ENCODE assay signal across 18 cellular contexts in the genomic region with DNA sequence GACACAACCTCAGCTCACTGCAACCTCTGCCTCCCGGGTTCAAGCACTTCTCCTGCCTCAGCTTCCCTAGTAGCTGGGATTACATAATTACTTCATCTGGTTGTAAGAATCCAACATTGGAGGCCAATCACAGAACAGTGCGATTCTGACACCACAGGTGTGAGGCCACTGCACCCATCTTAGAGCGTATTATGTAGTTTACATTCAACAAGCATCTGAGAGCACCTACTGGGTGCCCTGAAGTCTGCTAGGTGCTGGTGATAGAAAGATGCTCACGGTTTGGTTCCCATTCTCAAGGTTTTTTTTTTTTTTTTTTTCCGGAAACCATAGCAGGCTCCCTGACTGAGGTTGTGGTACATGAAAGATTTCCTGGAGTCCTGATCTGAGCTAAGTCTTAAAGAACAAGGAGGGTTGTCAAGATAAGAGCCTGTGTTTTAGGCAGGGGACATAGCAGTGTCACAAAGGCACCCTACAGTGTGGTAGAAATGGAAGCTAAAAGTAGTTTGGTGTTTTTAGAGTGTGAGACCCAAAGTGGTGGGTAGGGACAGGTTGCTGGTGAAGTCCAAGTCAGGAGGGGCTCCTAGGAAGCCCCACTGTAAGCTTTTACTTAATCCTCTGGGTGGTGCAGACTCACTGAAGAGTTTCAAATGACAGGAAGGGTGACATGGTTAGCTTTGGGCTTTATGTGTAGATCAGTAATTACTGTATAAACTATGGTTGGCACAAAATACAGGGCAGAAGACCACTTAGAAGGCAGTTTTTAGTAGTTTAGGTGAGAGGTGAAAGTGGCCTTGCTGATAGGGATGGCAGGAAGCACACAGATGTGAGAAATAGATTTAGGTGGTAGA. TPM values are rescaled to one million over a fixed set of nuclear protein-coding genes. Genes with fewer than 3 reads are reported as not detected.
DNase-seq lines count a peak whose midpoint lies in the region; ATAC-seq and TF ChIP-seq lines count a peak whose summit lies in the region.
"Had no signal": no experiment of that assay in that cellular context is flagged by ENCODE, and none has a peak within 500 bp of the region (broad histone marks: within the 10 kb centered on the region; RNA-seq: fewer than 3 reads in every experiment).

No MANE protein-coding gene starts in this region.

- ATAC-seq in GM21825 (IDR thresholded peaks at IDR 0.05; ENCODE audit: unreplicated experiment): no peak
- ATAC-seq in GM19324 (IDR thresholded peaks at IDR 0.05; ENCODE audit: low FRiP score, unreplicated experiment): no peak

- H3K9ac ChIP-seq in Karpas-422 (ENCODE audit: low read length): no peak overlapping the region

- H3K27me3 ChIP-seq in Karpas-422 (ENCODE audit: low read length): no peaks in the 10 kb centered on the region
- H3K27me3 ChIP-seq: ascending aorta, right atrium auricular region, testis had no signal

- CTCF ChIA-PET in activated CD4-positive, alpha-beta T cell treated with anti-CD3 and anti-CD28 coated beads, Interleukin-2, amount 10 ng/mL, durations not matched to agents 7 days and 5 days (lab: Charles Lee): interaction anchor here (0.5 to 4.6 kb wide), 12 partner anchors 12 to 1432 kb away, joined by 3 to 24 read pairs (median 4); partner anchors contain the start of gene SAE1

- H3K4me3 Mint-ChIP-seq in activated CD4-positive, alpha-beta T cell treated with anti-CD3 and anti-CD28 coated beads, Interleukin-2, amount 10 ng/mL, durations not matched to agents 7 days and 5 days: peak overlapping the region; percentile 28
- H3K4me3 Mint-ChIP-seq in HFFc6 (no peak overlapping the region), osteocyte (ENCODE audit: unreplicated experiment) (no peak overlapping the region)
- peak overlapping the region; percentile 6 for H3K4me3 Mint-ChIP-seq in activated T-helper 2 cell treated with anti-CD3 and anti-CD28 coated beads, Interferon-gamma antibody, Interleukin-2, Interleukin-4, amounts not matched to agents 10 μg/mL and 5 μg/mL and 100 μg/mL, durations not matched to agents 14 hours and 24 hours and 36 hours (ENCODE audit: low read depth)

- intact Hi-C loops in activated T-helper 2 cell treated with anti-CD3 and anti-CD28 coated beads, Interferon-gamma antibody, Interleukin-2, Interleukin-4, amounts not matched to agents 10 μg/mL and 5 μg/mL and 100 μg/mL, durations not matched to agents 14 hours and 24 hours and 36 hours (cut with micrococcal nuclease): loop anchor here (2.0 kb wide), 1 partner anchor 41 kb away; no protein-coding TSS in a partner anchor

- no peaks in the 10 kb centered on the region for H3K27me3 Mint-ChIP-seq in activated CD4-positive, alpha-beta T cell treated with anti-CD3 and anti-CD28 coated beads, Interleukin-2, amount 10 ng/mL, durations not matched to agents 7 days and 5 days
- H3K27me3 Mint-ChIP-seq in HFFc6 (ENCODE audit: insufficient read depth) (no peaks in the 10 kb centered on the region; the same call in 1 of the 2 replicates), osteocyte (ENCODE audit: unreplicated experiment) (no peaks in the 10 kb centered on the region)
- no peaks in the 10 kb centered on the region for H3K27me3 Mint-ChIP-seq in activated T-helper 2 cell treated with anti-CD3 and anti-CD28 coated beads, Interferon-gamma antibody, Interleukin-2, Interleukin-4, amounts not matched to agents 10 μg/mL and 5 μg/mL and 100 μg/mL, durations not matched to agents 14 hours and 24 hours and 36 hours (ENCODE audit: low read depth)

- peaks cover 72% of the 10 kb centered on the region for H3K36me3 Mint-ChIP-seq in activated CD4-positive, alpha-beta T cell treated with anti-CD3 and anti-CD28 coated beads, Interleukin-2, amount 10 ng/mL, durations not matched to agents 7 days and 5 days (ENCODE audit: low read depth)
- peaks cover 37% of the 10 kb centered on the region for H3K36me3 Mint-ChIP-seq in HFFc6 (ENCODE audit: low read depth)
- peaks cover 72% of the 10 kb centered on the region for H3K36me3 Mint-ChIP-seq in activated T-helper 2 cell treated with anti-CD3 and anti-CD28 coated beads, Interferon-gamma antibody, Interleukin-2, Interleukin-4, amounts not matched to agents 10 μg/mL and 5 μg/mL and 100 μg/mL, durations not matched to agents 14 hours and 24 hours and 36 hours (ENCODE audit: low read depth)
- peaks cover 33% of the 10 kb centered on the region for H3K36me3 Mint-ChIP-seq in osteocyte (ENCODE audit: unreplicated experiment)

- H3K27ac ChIP-seq in Karpas-422 (ENCODE audit: low read length): no peak overlapping the region
- H3K27ac ChIP-seq: ascending aorta, right atrium auricular region, testis, WERI-Rb-1 had no signal

- H3K27ac Mint-ChIP-seq in activated CD4-positive, alpha-beta T cell treated with anti-CD3 and anti-CD28 coated beads, Interleukin-2, amount 10 ng/mL, durations not matched to agents 7 days and 5 days: peak overlapping the region; percentile 86
- H3K27ac Mint-ChIP-seq in HFFc6: peak overlapping the region; percentile 14
- H3K27ac Mint-ChIP-seq in activated T-helper 2 cell treated with anti-CD3 and anti-CD28 coated beads, Interferon-gamma antibody, Interleukin-2, Interleukin-4, amounts not matched to agents 10 μg/mL and 5 μg/mL and 100 μg/mL, durations not matched to agents 14 hours and 24 hours and 36 hours: peak overlapping the region; percentile 19
- peak overlapping the region; percentile 33 for H3K27ac Mint-ChIP-seq in osteocyte (ENCODE audit: unreplicated experiment)

- H3K9me3 Mint-ChIP-seq in activated CD4-positive, alpha-beta T cell treated with anti-CD3 and anti-CD28 coated beads, Interleukin-2, amount 10 ng/mL, durations not matched to agents 7 days and 5 days: no peaks in the 10 kb centered on the region
- H3K9me3 Mint-ChIP-seq in HFFc6 (no peaks in the 10 kb centered on the region), osteocyte (ENCODE audit: unreplicated experiment) (no peaks in the 10 kb centered on the region)
- no peaks in the 10 kb centered on the region for H3K9me3 Mint-ChIP-seq in activated T-helper 2 cell treated with anti-CD3 and anti-CD28 coated beads, Interferon-gamma antibody, Interleukin-2, Interleukin-4, amounts not matched to agents 10 μg/mL and 5 μg/mL and 100 μg/mL, durations not matched to agents 14 hours and 24 hours and 36 hours

- H3K79me2 ChIP-seq in Karpas-422 (ENCODE audit: low read length): peaks cover 73% of the 10 kb centered on the region

- peaks cover 17% of the 10 kb centered on the region for H4K20me1 ChIP-seq in Karpas-422 (ENCODE audit: insufficient read depth, low read depth, low read length)

- no peaks in the 10 kb centered on the region for H3K9me2 ChIP-seq in Karpas-422 (replicated peaks; ENCODE audit: insufficient read depth, low read length)

- peak; percentile 39 for DNase-seq in activated CD4-positive, alpha-beta T cell treated with anti-CD3 and anti-CD28 coated beads, Interleukin-2, amount 10 ng/mL, durations not matched to agents 7 days and 5 days
- no peak for DNase-seq in activated CD4-positive, alpha-beta T cell treated with anti-CD3 and anti-CD28 coated beads, Interleukin-2, amount 50 U/mL, for 1 hour
- DNase-seq in HFFc6 (no peak), osteocyte (ENCODE audit: extremely low spot score, unreplicated experiment) (no peak), Karpas-422 (no peak)
- no peak for DNase-seq in activated T-helper 2 cell treated with anti-CD3 and anti-CD28 coated beads, Interferon-gamma antibody, Interleukin-2, Interleukin-4, amounts not matched to agents 10 μg/mL and 5 μg/mL and 100 μg/mL, durations not matched to agents 14 hours and 24 hours and 36 hours (ENCODE audit: low spot score)
- DNase-seq: cortex of kidney, IMR-90, NCI-H1092 treated with DMSO at 0.1 percent for 48 hours, NCI-H2171, NCI-H82, testis, WERI-Rb-1 had no signal

- no peaks in the 10 kb centered on the region for H3K9me3 ChIP-seq in Karpas-422 (ENCODE audit: low read length)
- H3K9me3 ChIP-seq: ascending aorta, HAP-1, right atrium auricular region, testis had no signal

- peaks cover 64% of the 10 kb centered on the region for H3K4me1 Mint-ChIP-seq in activated CD4-positive, alpha-beta T cell treated with anti-CD3 and anti-CD28 coated beads, Interleukin-2, amount 10 ng/mL, durations not matched to agents 7 days and 5 days
- peaks cover 26% of the 10 kb centered on the region for H3K4me1 Mint-ChIP-seq in HFFc6 (ENCODE audit: low read depth)
- H3K4me1 Mint-ChIP-seq in activated T-helper 2 cell treated with anti-CD3 and anti-CD28 coated beads, Interferon-gamma antibody, Interleukin-2, Interleukin-4, amounts not matched to agents 10 μg/mL and 5 μg/mL and 100 μg/mL, durations not matched to agents 14 hours and 24 hours and 36 hours (ENCODE audit: low read depth): peaks cover 39% of the 10 kb centered on the region
- peaks cover 22% of the 10 kb centered on the region for H3K4me1 Mint-ChIP-seq in osteocyte (ENCODE audit: unreplicated experiment)

- H3K4me3 ChIP-seq in Karpas-422 (ENCODE audit: low read length): no peak overlapping the region
- H3K4me3 ChIP-seq: ascending aorta, HAP-1, right atrium auricular region, testis had no signal

- TF ChIP-seq CTCF in HFFc6 (IDR thresholded peaks at IDR 0.05) (no peak), osteocyte (IDR thresholded peaks at IDR 0.05) (no peak)

- POLR2A ChIA-PET in activated CD4-positive, alpha-beta T cell treated with anti-CD3 and anti-CD28 coated beads, Interleukin-2, amount 10 ng/mL, durations not matched to agents 7 days and 5 days (lab: Charles Lee): interaction anchor here (0.8 kb wide), 1 partner anchor 98 kb away, joined by 4 read pairs; no protein-coding TSS in a partner anchor

- H3K4me2 ChIP-seq in Karpas-422 (ENCODE audit: low read depth, low read length, poor library complexity, severe bottlenecking): no peak overlapping the region

- no peaks in the 10 kb centered on the region for H3K4me1 ChIP-seq in Karpas-422 (ENCODE audit: low read length)
- H3K4me1 ChIP-seq: ascending aorta, right atrium auricular region, testis had no signal

- peaks cover 50% of the 10 kb centered on the region for H3K36me3 ChIP-seq in Karpas-422 (ENCODE audit: insufficient read depth, low read length)

- H2AFZ ChIP-seq in Karpas-422 (ENCODE audit: low read length): no peak overlapping the region

RNA-seq across cellular contexts. Expression of gene SAE1, which starts 15.2 kb away (rescaled TPM):
- total RNA-seq in activated CD4-positive, alpha-beta T cell treated with anti-CD3 and anti-CD28 coated beads, Interleukin-2, amount 10 ng/mL, durations not matched to agents 7 days and 5 days: 100 to 1,000 TPM; 162 to 168 TPM
- total RNA-seq in HFFc6 (2021; fragmentation: NEBNext Ultra II Directional; extraction: Animal tissue kit (Norgen Biotek cat#: 25700)): 100 to 1,000 TPM; 158 to 181 (median 175) TPM
- total RNA-seq in activated T-helper 2 cell treated with anti-CD3 and anti-CD28 coated beads, Interferon-gamma antibody, Interleukin-2, Interleukin-4, amounts not matched to agents 10 μg/mL and 5 μg/mL and 100 μg/mL, durations not matched to agents 14 hours and 24 hours and 36 hours: 151 and 154 TPM in 2 replicates
- total RNA-seq in osteocyte: 96.6 and 110 TPM in 2 replicates
- total RNA-seq in Karpas-422 (2014; rRNA removed; shearing (Covaris generic); ENCODE audit: low replicate concordance): 47.5 and 83.0 TPM in 2 replicates

RNA-seq across cellular contexts. Expression of gene ZC3H4, which starts 32.3 kb away (rescaled TPM):
- total RNA-seq in activated CD4-positive, alpha-beta T cell treated with anti-CD3 and anti-CD28 coated beads, Interleukin-2, amount 10 ng/mL, durations not matched to agents 7 days and 5 days: 100 to 1,000 TPM in 1 of 2 experiments, 10 to 100 TPM in 1; 99.5 to 115 TPM
- total RNA-seq in HFFc6 (2021; fragmentation: NEBNext Ultra II Directional; extraction: Animal tissue kit (Norgen Biotek cat#: 25700)): 10 to 100 TPM; 43.9 to 66.1 (median 55.2) TPM
- 97.1 and 104 TPM in 2 replicates for total RNA-seq in activated T-helper 2 cell treated with anti-CD3 and anti-CD28 coated beads, Interferon-gamma antibody, Interleukin-2, Interleukin-4, amounts not matched to agents 10 μg/mL and 5 μg/mL and 100 μg/mL, durations not matched to agents 14 hours and 24 hours and 36 hours
- 53.1 and 60.2 TPM in 2 replicates for total RNA-seq in osteocyte
- total RNA-seq in Karpas-422 (2014; rRNA removed; shearing (Covaris generic); ENCODE audit: low replicate concordance): 13.0 and 29.4 TPM in 2 replicates

Comparison
In these comparisons a context has a peak if more than half of its experiments do, and no peak if none do; other contexts are left out.
1. H3K27ac Mint-ChIP-seq: peak in every context shown above with its lines; median percentile 86 in activated CD4-positive, alpha-beta T cell treated with anti-CD3 and anti-CD28 coated beads, Interleukin-2, amount 10 ng/mL, durations not matched to agents 7 days and 5 days; 33 in osteocyte; 19 in activated T-helper 2 cell treated with anti-CD3 and anti-CD28 coated beads, Interferon-gamma antibody, Interleukin-2, Interleukin-4, amounts not matched to agents 10 μg/mL and 5 μg/mL and 100 μg/mL, durations not matched to agents 14 hours and 24 hours and 36 hours; 14 in HFFc6.
2. H3K4me3 Mint-ChIP-seq: peak in activated CD4-positive, alpha-beta T cell treated with anti-CD3 and anti-CD28 coated beads, Interleukin-2, amount 10 ng/mL, durations not matched to agents 7 days and 5 days (single experiment) and activated T-helper 2 cell treated with anti-CD3 and anti-CD28 coated beads, Interferon-gamma antibody, Interleukin-2, Interleukin-4, amounts not matched to agents 10 μg/mL and 5 μg/mL and 100 μg/mL, durations not matched to agents 14 hours and 24 hours and 36 hours (single experiment); none in HFFc6 (single experiment) and osteocyte (single experiment).